In the genomic region with DNA sequence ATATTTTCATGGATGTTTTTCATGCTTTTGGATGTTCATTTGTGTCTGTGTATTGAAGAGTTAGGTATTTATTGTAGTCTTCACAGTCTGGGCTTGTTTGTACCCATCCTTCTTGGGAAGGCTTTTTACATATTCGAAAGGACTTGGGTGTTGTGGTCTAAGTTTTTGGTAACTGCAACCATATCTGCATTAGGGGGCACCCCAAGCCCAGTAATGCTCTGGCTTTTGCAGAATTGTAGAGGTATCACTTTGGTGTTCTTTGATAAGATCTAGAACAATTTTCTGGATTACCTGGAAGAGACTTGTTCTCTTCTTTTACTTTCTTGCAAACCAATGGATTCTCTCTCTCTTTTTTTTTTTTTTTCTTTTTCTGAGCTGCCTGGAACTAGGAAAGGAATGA, we compare ENCODE assay signal across 13 cellular contexts.
DNase-seq lines count a peak whose midpoint lies in the region; ATAC-seq and TF ChIP-seq lines count a peak whose summit lies in the region.
"Had no signal": no experiment of that assay in that cellular context is flagged by ENCODE, and none has a peak within 500 bp of the region (broad histone marks: within the 10 kb centered on the region; RNA-seq: fewer than 3 reads in every experiment).

No MANE protein-coding gene starts in this region.

- no peak overlapping the region for H3K4me3 Mint-ChIP-seq in activated CD8-positive, alpha-beta T cell treated with anti-CD3 and anti-CD28 coated beads for 36 hours
- no peak overlapping the region for H3K4me3 Mint-ChIP-seq in activated CD8-positive, alpha-beta T cell treated with anti-CD3 and anti-CD28 coated beads, Interleukin-2, amount 10 ng/mL, durations not matched to agents 7 days and 5 days
- H3K4me3 Mint-ChIP-seq: memory B cell had no signal

- DNase-seq in activated CD8-positive, alpha-beta T cell treated with anti-CD3 and anti-CD28 coated beads for 36 hours: peak; percentile 31
- no peak for DNase-seq in activated CD8-positive, alpha-beta T cell treated with anti-CD3 and anti-CD28 coated beads, Interleukin-2, amount 10 ng/mL, durations not matched to agents 7 days and 5 days
- DNase-seq in SK-N-DZ (ENCODE audit: low spot score): peak; percentile 20
- DNase-seq in lower lobe of right lung: no peak
- no peak for DNase-seq in NCI-H1694 (lab: John Stamatoyannopoulos, UW)
- DNase-seq in thyroid gland: no peak
- DNase-seq in epidermal melanocyte (ENCODE audit: insufficient read length, low spot score): no peak
- DNase-seq: GM23248, posterior cingulate gyrus, T-helper 9 cell had no signal

- no peak for ATAC-seq in activated CD8-positive, alpha-beta T cell treated with anti-CD3 and anti-CD28 coated beads for 36 hours
- no peak for ATAC-seq in activated CD8-positive, alpha-beta T cell treated with anti-CD3 and anti-CD28 coated beads, Interleukin-2, amount 10 ng/mL, durations not matched to agents 7 days and 5 days
- ATAC-seq in GM21786 (IDR thresholded peaks at IDR 0.05; ENCODE audit: unreplicated experiment) (peak; percentile 43), lower lobe of right lung (no peak)
- ATAC-seq: Panc1 had no signal

- H3K4me3 ChIP-seq in lower lobe of right lung (no peak overlapping the region), thyroid gland (replicated peaks in 1 of 3) (no peak overlapping the region)
- H3K4me3 ChIP-seq: GM23248 had no signal

- peaks cover 5% of the 10 kb centered on the region for H3K9me3 Mint-ChIP-seq in activated CD8-positive, alpha-beta T cell treated with anti-CD3 and anti-CD28 coated beads for 36 hours
- H3K9me3 Mint-ChIP-seq in activated CD8-positive, alpha-beta T cell treated with anti-CD3 and anti-CD28 coated beads, Interleukin-2, amount 10 ng/mL, durations not matched to agents 7 days and 5 days (ENCODE audit: insufficient read depth): peaks cover 10% of the 10 kb centered on the region

- no peak overlapping the region for H3K27ac Mint-ChIP-seq in activated CD8-positive, alpha-beta T cell treated with anti-CD3 and anti-CD28 coated beads for 36 hours
- H3K27ac Mint-ChIP-seq in activated CD8-positive, alpha-beta T cell treated with anti-CD3 and anti-CD28 coated beads, Interleukin-2, amount 10 ng/mL, durations not matched to agents 7 days and 5 days: no peak overlapping the region
- H3K27ac Mint-ChIP-seq: memory B cell had no signal

- no peaks in the 10 kb centered on the region for H3K27me3 ChIP-seq in lower lobe of right lung (ENCODE audit: low read depth)
- no peaks in the 10 kb centered on the region for H3K27me3 ChIP-seq in thyroid gland

- H3K27me3 Mint-ChIP-seq in activated CD8-positive, alpha-beta T cell treated with anti-CD3 and anti-CD28 coated beads for 36 hours: peaks cover 2% of the 10 kb centered on the region
- no peaks in the 10 kb centered on the region for H3K27me3 Mint-ChIP-seq in activated CD8-positive, alpha-beta T cell treated with anti-CD3 and anti-CD28 coated beads, Interleukin-2, amount 10 ng/mL, durations not matched to agents 7 days and 5 days (ENCODE audit: low read depth)
- H3K27me3 Mint-ChIP-seq: memory B cell had no signal

- peaks cover 7% of the 10 kb centered on the region for H3K4me1 Mint-ChIP-seq in activated CD8-positive, alpha-beta T cell treated with anti-CD3 and anti-CD28 coated beads for 36 hours (ENCODE audit: low read depth)
- peaks cover 6% of the 10 kb centered on the region for H3K4me1 Mint-ChIP-seq in activated CD8-positive, alpha-beta T cell treated with anti-CD3 and anti-CD28 coated beads, Interleukin-2, amount 10 ng/mL, durations not matched to agents 7 days and 5 days (ENCODE audit: low read depth)

- intact Hi-C loops in activated CD8-positive, alpha-beta T cell treated with anti-CD3 and anti-CD28 coated beads for 36 hours (cut with micrococcal nuclease): no loop called here
- intact Hi-C loops in lower lobe of right lung (cut with DNase I): no loop called here
- intact Hi-C loops in thyroid gland (cut with DNase I): no loop called here

- H3K36me3 ChIP-seq in lower lobe of right lung (no peaks in the 10 kb centered on the region), thyroid gland (no peaks in the 10 kb centered on the region)

- H3K4me1 ChIP-seq in lower lobe of right lung (no peaks in the 10 kb centered on the region), thyroid gland (no peaks in the 10 kb centered on the region)

- CTCF ChIA-PET in activated CD8-positive, alpha-beta T cell treated with anti-CD3 and anti-CD28 coated beads for 36 hours (lab: Charles Lee): no interaction called here
- CTCF ChIA-PET in activated CD8-positive, alpha-beta T cell treated with anti-CD3 and anti-CD28 coated beads, Interleukin-2, amount 10 ng/mL, durations not matched to agents 7 days and 5 days (lab: Charles Lee): no interaction called here

- TF ChIP-seq CTCF in activated CD8-positive, alpha-beta T cell treated with anti-CD3 and anti-CD28 coated beads for 36 hours (IDR thresholded peaks at IDR 0.05): no peak
- TF ChIP-seq CTCF in lower lobe of right lung (IDR thresholded peaks at IDR 0.05) (peak; percentile 31), thyroid gland (IDR thresholded peaks at IDR 0.05) (no peak)

- WGBS in thyroid gland, 2 donors: 88 to 100% methylated on average over 1 of the region's 1 CpG

- peaks cover 1% of the 10 kb centered on the region for H3K36me3 Mint-ChIP-seq in activated CD8-positive, alpha-beta T cell treated with anti-CD3 and anti-CD28 coated beads for 36 hours (ENCODE audit: low read depth)
- peaks cover 9% of the 10 kb centered on the region for H3K36me3 Mint-ChIP-seq in activated CD8-positive, alpha-beta T cell treated with anti-CD3 and anti-CD28 coated beads, Interleukin-2, amount 10 ng/mL, durations not matched to agents 7 days and 5 days (ENCODE audit: low read depth)

- H3K27ac ChIP-seq in lower lobe of right lung (no peak overlapping the region), thyroid gland (no peak overlapping the region)
- H3K27ac ChIP-seq: GM23248 had no signal

- TF ChIP-seq POLR2A in thyroid gland (IDR thresholded peaks at IDR 0.05): no peak

- POLR2A ChIA-PET in activated CD8-positive, alpha-beta T cell treated with anti-CD3 and anti-CD28 coated beads for 36 hours (lab: Charles Lee): no interaction called here
- POLR2A ChIA-PET in activated CD8-positive, alpha-beta T cell treated with anti-CD3 and anti-CD28 coated beads, Interleukin-2, amount 10 ng/mL, durations not matched to agents 7 days and 5 days (lab: Charles Lee): no interaction called here

- H3K9me3 ChIP-seq in lower lobe of right lung (no peaks in the 10 kb centered on the region), thyroid gland (no peaks in the 10 kb centered on the region)

Comparison
In these comparisons a context has a peak if more than half of its experiments do, and no peak if none do; other contexts are left out.
1. DNase-seq: peak in activated CD8-positive, alpha-beta T cell treated with anti-CD3 and anti-CD28 coated beads for 36 hours (single experiment) and SK-N-DZ (single experiment); none in activated CD8-positive, alpha-beta T cell treated with anti-CD3 and anti-CD28 coated beads, Interleukin-2, amount 10 ng/mL, durations not matched to agents 7 days and 5 days (single experiment), lower lobe of right lung (single experiment), NCI-H1694 (single experiment), thyroid gland (0 of 2) and epidermal melanocyte (single experiment).